Comparison of ENCODE assay signal across 1 cellular context in genomic region chr17:5124896-5125295, GRCh38. TPM values are rescaled to one million over a fixed set of nuclear protein-coding genes. Genes with fewer than 3 reads are reported as not detected.
"Had no signal": no experiment of that assay in that cellular context is flagged by ENCODE, and none has a peak within 500 bp of the region (broad histone marks: within the 10 kb centered on the region; RNA-seq: fewer than 3 reads in every experiment).

No MANE protein-coding gene starts in this region.

RNA-seq across cellular contexts. Expression of gene USP6, which starts 9.1 kb away (rescaled TPM):
- total RNA-seq: epithelial cell of proximal tubule had no signal
